15 cellular contexts compared by ENCODE assay signal in genomic region chr19:954672-955494, GRCh38. TPM values are rescaled to one million over a fixed set of nuclear protein-coding genes. Genes with fewer than 3 reads are reported as not detected.
DNase-seq lines count a peak whose midpoint lies in the region; ATAC-seq, FAIRE-seq and TF ChIP-seq lines count a peak whose summit lies in the region.
"Had no signal": no experiment of that assay in that cellular context is flagged by ENCODE, and none has a peak within 500 bp of the region (broad histone marks: within the 10 kb centered on the region; RNA-seq: fewer than 3 reads in every experiment).

No MANE protein-coding gene starts in this region.

- peaks cover 41% of the 10 kb centered on the region for H3K79me2 ChIP-seq in GM23338 (replicated peaks; ENCODE audit: insufficient read depth)

- no peaks in the 10 kb centered on the region for H3K36me3 ChIP-seq in GM23338 (ENCODE audit: insufficient read depth)
- H3K36me3 ChIP-seq in Panc1 (ENCODE audit: control insufficient read depth, insufficient read depth, low read length): no peaks in the 10 kb centered on the region
- no peaks in the 10 kb centered on the region for H3K36me3 ChIP-seq in gastrocnemius medialis

- peak overlapping the region; percentile 75; the same call in 1 of the 2 replicates for H3K27ac Mint-ChIP-seq in GM23338
- peak overlapping the region; percentile 93 to 96 (median 95) for H3K27ac Mint-ChIP-seq in nephron
- H3K27ac Mint-ChIP-seq in natural killer cell treated with Interleukin-12 subunit alpha and Interleukin-12 subunit beta and Interleukin-15 and Interleukin-18, amount 100 ng/mL, for 72 hours: no peak overlapping the region
- H3K27ac Mint-ChIP-seq: CD4-positive, alpha-beta T cell had no signal

- H3K4me3 ChIP-seq in GM23338 (no peak overlapping the region), Panc1 (ENCODE audit: low read depth in 2 of 2, low read length in 2 of 2) (no peak overlapping the region), gastrocnemius medialis (no peak overlapping the region)
- H3K4me3 ChIP-seq: lung had no signal

- BruUV-seq in Panc1 (replicated peaks; lab: Mats Ljungman, UMichigan): no TSS peak

- H4K20me1 ChIP-seq in GM23338 (replicated peaks; ENCODE audit: insufficient read depth): no peaks in the 10 kb centered on the region; the same call in 1 of the 2 replicates

- no peak overlapping the region; the same call in 1 of the 2 replicates for H3K4me2 ChIP-seq in GM23338

- H3K9me3 Mint-ChIP-seq in GM23338: no peaks in the 10 kb centered on the region
- H3K9me3 Mint-ChIP-seq in nephron: no peaks in the 10 kb centered on the region
- H3K9me3 Mint-ChIP-seq in natural killer cell treated with Interleukin-12 subunit alpha and Interleukin-12 subunit beta and Interleukin-15 and Interleukin-18, amount 100 ng/mL, for 72 hours: no peaks in the 10 kb centered on the region
- H3K9me3 Mint-ChIP-seq: brain; CD4-positive, alpha-beta T cell had no signal

- peaks cover 17% of the 10 kb centered on the region; the same call in 1 of the 2 replicates for H3F3A ChIP-seq in GM23338 (replicated peaks; ENCODE audit: low read depth)

- in situ Hi-C loops in Panc1 (cut with HindIII; ENCODE audit: low pct_unique_long_range_greater_than_20kb, low sequenced_read_pairs) (no loop called here), gastrocnemius medialis (cut with MboI; ENCODE audit: low sequenced_read_pairs in 4 of 4) (no loop called here)

- intact Hi-C loops in Panc1 (cut with micrococcal nuclease; ENCODE audit: unreplicated experiment) (no loop called here), gastrocnemius medialis (cut with DNase I; ENCODE audit: low total_unique reads) (no loop called here)

- H3K27me3 ChIP-seq in GM23338 (ENCODE audit: insufficient read depth) (no peaks in the 10 kb centered on the region), Panc1 (ENCODE audit: control insufficient read depth, insufficient read depth, low read length) (no peaks in the 10 kb centered on the region), gastrocnemius medialis (peaks cover 0 to 20% (median 11%) of the 10 kb centered on the region in 3 donors)

- H3K4me1 ChIP-seq in GM23338 (ENCODE audit: insufficient read depth): peaks cover 36% of the 10 kb centered on the region
- peaks cover 29% of the 10 kb centered on the region for H3K4me1 ChIP-seq in Panc1 (ENCODE audit: control insufficient read depth, insufficient read depth, low read length)
- H3K4me1 ChIP-seq in gastrocnemius medialis: no peaks in the 10 kb centered on the region

- H3K4me1 Mint-ChIP-seq in GM23338: peaks cover 25% of the 10 kb centered on the region
- peaks cover 27% of the 10 kb centered on the region for H3K4me1 Mint-ChIP-seq in nephron
- peaks cover 0 to 9% of the 10 kb centered on the region in 2 donors for H3K4me1 Mint-ChIP-seq in natural killer cell treated with Interleukin-12 subunit alpha and Interleukin-12 subunit beta and Interleukin-15 and Interleukin-18, amount 100 ng/mL, for 72 hours (ENCODE audit: low read depth in 2 of 2)

- FAIRE-seq in GM12891 (lab: Jason Lieb, UNC): peak; percentile 77
- FAIRE-seq: urothelium cell line had no signal

- no peak overlapping the region for H3K4me3 Mint-ChIP-seq in GM23338
- peak overlapping the region in 1 of 3 experiments; percentile 32 for H3K4me3 Mint-ChIP-seq in nephron
- no peak overlapping the region for H3K4me3 Mint-ChIP-seq in natural killer cell treated with Interleukin-12 subunit alpha and Interleukin-12 subunit beta and Interleukin-15 and Interleukin-18, amount 100 ng/mL, for 72 hours
- H3K4me3 Mint-ChIP-seq: brain; CD4-positive, alpha-beta T cell had no signal

- H3K9me3 ChIP-seq in Panc1 (ENCODE audit: control insufficient read depth, insufficient read depth, low read depth, low read length) (no peaks in the 10 kb centered on the region), gastrocnemius medialis (no peaks in the 10 kb centered on the region)

- no peak for DNase-seq in GM12891 (ENCODE audit: insufficient read length, low spot score)
- DNase-seq in GM23338 (ENCODE audit: low spot score): no peak
- no peak for DNase-seq in Panc1 (ENCODE audit: low read depth, low spot score)
- no peak for DNase-seq in natural killer cell treated with Interleukin-12 subunit alpha and Interleukin-12 subunit beta and Interleukin-15 and Interleukin-18, amount 100 ng/mL, for 72 hours (ENCODE audit: low spot score)
- no peak for DNase-seq in superior temporal gyrus (ENCODE audit: extremely low spot score)
- DNase-seq in gastrocnemius medialis: no peak
- DNase-seq in stimulated activated naive CD4-positive, alpha-beta T cell (lab: John Stamatoyannopoulos, UW): no peak
- DNase-seq: CD4-positive, alpha-beta T cell; HCEC 1CT; NCI-H1417 treated with DMSO at 0.1 percent for 48 hours had no signal

- no peak overlapping the region for H2AFZ ChIP-seq in GM23338

- H3K9me2 ChIP-seq in GM23338 (ENCODE audit: insufficient read depth): no peaks in the 10 kb centered on the region

- TF ChIP-seq CTCF in GM23338 (conservative IDR thresholded peaks at IDR 0.05; ENCODE audit: low read depth in 2 of 2): 0 out of 4 replicates have a peak, but pooled peaks of 1 of the 2 experiments have one; percentile 12
- no peak for TF ChIP-seq CTCF in Panc1 (IDR thresholded peaks at IDR 0.05)
- no peak for TF ChIP-seq CTCF in nephron (IDR thresholded peaks at IDR 0.05; ENCODE audit: unreplicated experiment in 3 of 3)
- no peak for TF ChIP-seq CTCF in gastrocnemius medialis (IDR thresholded peaks at IDR 0.05 in 4 of 5, conservative IDR thresholded peaks at IDR 0.05 in 1 of 5)

- no peak for ATAC-seq in GM23338
- peak; percentile 43 for ATAC-seq in Panc1
- no peak for ATAC-seq in natural killer cell treated with Interleukin-12 subunit alpha and Interleukin-12 subunit beta and Interleukin-15 and Interleukin-18, amount 100 ng/mL, for 72 hours
- ATAC-seq in gastrocnemius medialis: no peak

- TF ChIP-seq POLR2A in GM12891 (IDR thresholded peaks at IDR 0.05; ENCODE audit: low read depth, low read length) (no peak), gastrocnemius medialis (IDR thresholded peaks at IDR 0.05) (no peak)

- peak overlapping the region; percentile 88 for H3K27ac ChIP-seq in GM23338 (ENCODE audit: low read depth)
- H3K27ac ChIP-seq in Panc1 (ENCODE audit: low read length): 0 out of 2 replicates have a peak overlapping the region, but pooled peaks have one; percentile 39
- no peak overlapping the region for H3K27ac ChIP-seq in gastrocnemius medialis

- H3K27me3 Mint-ChIP-seq in GM23338 (ENCODE audit: insufficient read depth, low read depth, poor library complexity): peaks cover 17% of the 10 kb centered on the region
- H3K27me3 Mint-ChIP-seq in nephron (ENCODE audit: low read depth): no peaks in the 10 kb centered on the region
- no peaks in the 10 kb centered on the region for H3K27me3 Mint-ChIP-seq in natural killer cell treated with Interleukin-12 subunit alpha and Interleukin-12 subunit beta and Interleukin-15 and Interleukin-18, amount 100 ng/mL, for 72 hours
- H3K27me3 Mint-ChIP-seq: brain; CD4-positive, alpha-beta T cell had no signal

- CTCF ChIA-PET in Panc1 (lab: Charles Lee): no interaction called here

- POLR2A ChIA-PET in Panc1 (lab: Charles Lee): no interaction called here

- H3K36me3 Mint-ChIP-seq in GM23338 (ENCODE audit: low read depth) (peaks cover 3% of the 10 kb centered on the region; the same call in 1 of the 3 replicates), nephron (ENCODE audit: low read depth) (peaks cover 6% of the 10 kb centered on the region)
- H3K36me3 Mint-ChIP-seq in natural killer cell treated with Interleukin-12 subunit alpha and Interleukin-12 subunit beta and Interleukin-15 and Interleukin-18, amount 100 ng/mL, for 72 hours: no peaks in the 10 kb centered on the region

RNA-seq across cellular contexts. Expression of gene ARID3A, which starts 29.0 kb away (rescaled TPM):
- 24.1 TPM for polyA plus RNA-seq in GM12891 (2012; ENCODE audit: low read depth, missing spikeins)
- total RNA-seq in GM23338 (2014; rRNA removed; shearing (Covaris generic)): 48.8 and 51.6 TPM in 2 replicates
- 33.6 and 36.6 TPM in 2 replicates for polyA plus RNA-seq in GM23338 (2016; fragmentation: Nextera tagmentation; extraction: Ambion mirVana)
- 28.9 TPM for total RNA-seq in Panc1 (2021; ENCODE audit: unreplicated experiment)
- 27.8 TPM for polyA plus RNA-seq in Panc1 (2012; ENCODE audit: insufficient read length)
- 10 to 100 TPM; 42.8 to 46.1 TPM for total RNA-seq in natural killer cell treated with Interleukin-12 subunit alpha and Interleukin-12 subunit beta and Interleukin-15 and Interleukin-18, amount 100 ng/mL, for 72 hours
- 1 to 10 TPM; 1.8 to 9.9 (median 7.8) TPM for total RNA-seq in gastrocnemius medialis

RNA-seq across cellular contexts. Expression of gene WDR18, which starts 29.3 kb away (rescaled TPM):
- 44.1 TPM for polyA plus RNA-seq in GM12891 (2012; ENCODE audit: low read depth, missing spikeins)
- 112 and 157 TPM in 2 replicates for total RNA-seq in GM23338 (2014; rRNA removed; shearing (Covaris generic))
- 155 and 156 TPM in 2 replicates for polyA plus RNA-seq in GM23338 (2016; fragmentation: Nextera tagmentation; extraction: Ambion mirVana)
- total RNA-seq in Panc1 (2021; ENCODE audit: unreplicated experiment) (44.0 TPM), gastrocnemius medialis (10 to 100 TPM in 3 of 4 donors, 1 to 10 TPM in 1; 4.4 to 59.0 (median 28.6) TPM)
- 79.2 TPM for polyA plus RNA-seq in Panc1 (2012; ENCODE audit: insufficient read length)
- total RNA-seq in natural killer cell treated with Interleukin-12 subunit alpha and Interleukin-12 subunit beta and Interleukin-15 and Interleukin-18, amount 100 ng/mL, for 72 hours: 100 to 1,000 TPM in 1 of 2 donors, 10 to 100 TPM in 1; 57.8 to 106 TPM

RNA-seq across cellular contexts. Expression of gene KISS1R, which starts 37.8 kb away (rescaled TPM):
- polyA plus RNA-seq in GM12891 (2012; ENCODE audit: low read depth, missing spikeins): 0.63 TPM
- 2.4 and 4.0 TPM in 2 replicates for total RNA-seq in GM23338 (2014; rRNA removed; shearing (Covaris generic))
- 0.78 and 1.0 TPM in 2 replicates for polyA plus RNA-seq in GM23338 (2016; fragmentation: Nextera tagmentation; extraction: Ambion mirVana)
- total RNA-seq in Panc1 (2021; ENCODE audit: unreplicated experiment) (0.92 TPM), gastrocnemius medialis (not detected)
- 6.5 TPM for polyA plus RNA-seq in Panc1 (2012; ENCODE audit: insufficient read length)
- total RNA-seq in natural killer cell treated with Interleukin-12 subunit alpha and Interleukin-12 subunit beta and Interleukin-15 and Interleukin-18, amount 100 ng/mL, for 72 hours: 1 to 10 TPM in 1 of 2 donors, not detected in 1; 1.1 TPM
- total RNA-seq: renal cortical epithelial cell had no signal

RNA-seq across cellular contexts. Expression of gene R3HDM4, which starts 41.9 kb away (rescaled TPM):
- 35.8 TPM for polyA plus RNA-seq in GM12891 (2012; ENCODE audit: low read depth, missing spikeins)
- total RNA-seq in GM23338 (2014; rRNA removed; shearing (Covaris generic)): 87.1 and 87.8 TPM in 2 replicates
- 76.5 and 87.4 TPM in 2 replicates for polyA plus RNA-seq in GM23338 (2016; fragmentation: Nextera tagmentation; extraction: Ambion mirVana)
- 43.5 TPM for total RNA-seq in Panc1 (2021; ENCODE audit: unreplicated experiment)
- 39.7 TPM for polyA plus RNA-seq in Panc1 (2012; ENCODE audit: insufficient read length)
- total RNA-seq in natural killer cell treated with Interleukin-12 subunit alpha and Interleukin-12 subunit beta and Interleukin-15 and Interleukin-18, amount 100 ng/mL, for 72 hours: 10 to 100 TPM; 48.4 to 68.3 TPM
- 10 to 100 TPM; 37.2 to 49.1 (median 44.3) TPM for total RNA-seq in gastrocnemius medialis

RNA-seq across cellular contexts. Expression of gene GRIN3B, which starts 45.3 kb away (rescaled TPM):
- 0.06 TPM for polyA plus RNA-seq in GM12891 (2012; ENCODE audit: low read depth, missing spikeins)
- 0.23 and 2.8 TPM in 2 replicates for total RNA-seq in GM23338 (2014; rRNA removed; shearing (Covaris generic))
- polyA plus RNA-seq in GM23338 (2016; fragmentation: Nextera tagmentation; extraction: Ambion mirVana): 0.11 and 0.28 TPM in 2 replicates
- 4.6 TPM for total RNA-seq in Panc1 (2021; ENCODE audit: unreplicated experiment)
- 14.8 TPM for polyA plus RNA-seq in Panc1 (2012; ENCODE audit: insufficient read length)
- not detected for total RNA-seq in natural killer cell treated with Interleukin-12 subunit alpha and Interleukin-12 subunit beta and Interleukin-15 and Interleukin-18, amount 100 ng/mL, for 72 hours
- total RNA-seq in gastrocnemius medialis: not detected

Comparison
In these comparisons a context has a peak if more than half of its experiments do, and no peak if none do; other contexts are left out.
1. H3K27ac ChIP-seq: peak in GM23338 (single experiment) and Panc1 (single experiment); none in gastrocnemius medialis (0 of 4).
2. H3K27ac Mint-ChIP-seq: peak in GM23338 (single experiment) and nephron (3 of 3); none in natural killer cell treated with Interleukin-12 subunit alpha and Interleukin-12 subunit beta and Interleukin-15 and Interleukin-18, amount 100 ng/mL, for 72 hours (0 of 2).